In the genomic region with DNA sequence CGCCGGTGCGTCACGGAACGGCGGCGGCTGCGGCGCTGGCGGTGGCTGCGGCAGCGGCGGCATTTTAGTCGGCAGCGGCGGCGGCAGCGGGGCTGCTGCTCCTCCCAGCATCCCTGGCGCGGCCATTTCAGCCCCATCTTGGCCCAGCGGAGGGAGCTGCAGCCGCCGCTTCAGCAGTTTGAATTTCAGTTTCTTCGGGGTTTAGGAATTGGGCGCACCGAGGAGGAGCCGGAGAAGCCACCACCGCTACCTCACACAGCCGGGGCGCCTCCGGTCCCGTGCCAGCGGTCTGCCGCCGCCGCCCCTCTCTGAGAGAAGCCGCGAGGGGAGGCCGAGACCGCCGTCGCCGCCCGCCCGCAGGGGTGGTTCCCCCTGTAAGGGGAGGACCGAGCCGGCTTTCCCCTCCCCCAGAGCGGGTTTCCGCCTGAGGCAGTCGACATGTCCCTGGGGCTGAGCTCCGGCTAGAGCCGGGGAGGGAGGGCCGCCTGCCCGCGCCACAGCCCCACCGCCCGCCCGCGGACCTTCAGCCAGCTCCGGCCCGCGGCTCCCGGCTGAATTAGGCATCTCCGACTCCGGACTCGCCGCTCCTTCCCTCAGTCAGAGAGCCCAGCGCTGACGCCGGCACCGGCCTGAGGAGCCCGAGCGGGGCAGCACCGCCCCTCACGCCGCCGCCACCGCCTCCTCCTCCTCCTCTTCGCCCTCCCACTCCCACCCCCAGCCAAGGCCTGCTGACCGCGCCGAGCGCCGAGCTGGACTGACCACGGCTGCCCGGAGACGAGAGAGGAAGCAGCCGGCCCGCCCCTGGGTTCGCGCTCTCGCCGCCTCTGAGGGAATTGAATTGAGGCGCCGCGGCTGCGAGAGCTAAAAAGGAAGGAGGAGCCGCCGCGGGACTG, we compare ENCODE assay signal across 8 cellular contexts. TPM values are rescaled to one million over a fixed set of nuclear protein-coding genes. Genes with fewer than 3 reads are reported as not detected.
DNase-seq lines count a peak whose midpoint lies in the region; TF ChIP-seq lines count a peak whose summit lies in the region.

Gene TSC22D2 (plus strand): TSS at position 67 of the 893 bp plus-strand sequence. CDS start 1,053 bp downstream, outside the sequence.

- H3K4me3 ChIP-seq in H7 (ENCODE audit: insufficient read depth, low read depth, low read length) (peak within 1 kb of the TSS; percentile 87), SJSA1 (peak within 1 kb of the TSS; percentile 78), neutrophil (ENCODE audit: low read depth in 1 of 2, low read length in 1 of 2) (peak within 1 kb of the TSS; percentile 71 to 74)

- H3K4me1 ChIP-seq in SJSA1 (replicated peaks): peaks cover 9% of the 10 kb centered on the region
- peaks cover 39 to 47% of the 10 kb centered on the region in 2 experiments for H3K4me1 ChIP-seq in neutrophil (ENCODE audit: control insufficient read depth in 1 of 2, insufficient read depth in 1 of 2, low read depth in 1 of 2, low read length in 1 of 2)

- TF ChIP-seq CTCF in neutrophil (IDR thresholded peaks at IDR 0.05): no peak

- DNase-seq in GM03348 (ENCODE audit: low spot score) (peak; percentile 94), H7 (peak; percentile 87), LoVo (ENCODE audit: low spot score) (peak; percentile 94), SJSA1 (ENCODE audit: low read depth in 1 of 2, low spot score in 2 of 2) (peak; percentile 95 to 98), foreskin melanocyte (peak; percentile 87), substantia nigra (lab: John Stamatoyannopoulos, UW) (peak; percentile 61 to 98 (median 92))
- peak; percentile 93 to 98 (median 96) for DNase-seq in activated naive CD4-positive, alpha-beta T cell (lab: John Stamatoyannopoulos, UW)

- H3K27me3 ChIP-seq in H7 (ENCODE audit: control insufficient read depth, insufficient read depth, low read length) (no peaks in the 10 kb centered on the region), SJSA1 (replicated peaks) (no peaks in the 10 kb centered on the region), neutrophil (no peaks in the 10 kb centered on the region)

- H3K27ac ChIP-seq in SJSA1 (peak within 1 kb of the TSS; percentile 98), neutrophil (peak within 1 kb of the TSS; percentile 94), substantia nigra (ENCODE audit: low read depth, low read length, poor library complexity, severe bottlenecking) (peak within 1 kb of the TSS; percentile 97)

- H3K9me3 ChIP-seq in SJSA1 (replicated peaks) (no peaks in the 10 kb centered on the region), neutrophil (no peaks in the 10 kb centered on the region)

- no peaks in the 10 kb centered on the region for H3K36me3 ChIP-seq in H7 (replicated peaks; ENCODE audit: control insufficient read depth, insufficient read depth, low read length)
- peaks cover 53% of the 10 kb centered on the region for H3K36me3 ChIP-seq in SJSA1
- H3K36me3 ChIP-seq in neutrophil: no peaks in the 10 kb centered on the region

RNA-seq across cellular contexts. Expression of gene TSC22D2, which starts in this region (rescaled TPM):
- 5.8 and 6.1 TPM in 2 replicates for total RNA-seq in H7 (2014; rRNA removed; shearing (Covaris generic))
- total RNA-seq in SJSA1 (2014; rRNA removed; shearing (Covaris generic)): 11.3 and 11.9 TPM in 2 replicates

Comparison
In these comparisons a context has a peak if more than half of its experiments do, and no peak if none do; other contexts are left out.
1. Peak in every context shown above with its lines: DNase-seq, H3K4me3 ChIP-seq and H3K27ac ChIP-seq.